ENCODE assay signal across 20 cellular contexts in the genomic region with DNA sequence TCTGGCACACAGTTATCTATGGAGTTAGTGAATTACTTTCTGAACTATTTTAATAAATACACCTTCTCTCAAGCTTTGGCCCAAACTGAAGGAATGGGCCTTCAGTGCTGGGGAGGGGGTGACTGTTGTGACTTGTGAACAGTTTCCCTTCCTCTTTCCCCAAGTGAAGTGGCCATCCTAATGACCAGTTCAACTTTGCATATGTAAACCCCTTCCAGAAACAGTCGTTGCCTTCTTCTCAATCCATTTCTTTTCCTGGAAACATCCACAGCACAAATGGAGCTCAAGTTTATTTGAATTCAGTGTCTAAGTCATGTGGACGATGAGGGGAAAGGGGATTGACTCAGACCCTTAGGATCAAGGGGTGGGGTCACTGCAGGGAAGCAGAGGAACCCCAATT. TPM values are rescaled to one million over a fixed set of nuclear protein-coding genes. Genes with fewer than 3 reads are reported as not detected.
DNase-seq lines count a peak whose midpoint lies in the region; ATAC-seq and TF ChIP-seq lines count a peak whose summit lies in the region.
"Had no signal": no experiment of that assay in that cellular context is flagged by ENCODE, and none has a peak within 500 bp of the region (broad histone marks: within the 10 kb centered on the region; RNA-seq: fewer than 3 reads in every experiment).

No MANE protein-coding gene starts in this region.

- no peaks in the 10 kb centered on the region for H3K9me3 Mint-ChIP-seq in natural killer cell
- H3K9me3 Mint-ChIP-seq in natural killer cell treated with Interleukin-12 subunit alpha and Interleukin-12 subunit beta and Interleukin-15 and Interleukin-18, amount 100 ng/mL, for 72 hours, result no peaks in the 10 kb centered on the region
- H3K9me3 Mint-ChIP-seq in dendritic cell treated with granulocyte-macrophage colony-stimulating factor and Interleukin-4, amounts not matched to agents 40 ng/mL and 50 ng/mL, for 4 days, result no peaks in the 10 kb centered on the region
- H3K9me3 Mint-ChIP-seq: endodermal cell had no signal

- DNase-seq in natural killer cell (no peak), Panc1 (ENCODE audit: low read depth, low spot score) (no peak), NAMALWA (ENCODE audit: low spot score) (no peak), NCI-H1105 treated with DMSO at 0.1 percent for 48 hours (lab: John Stamatoyannopoulos, UW) (no peak)
- DNase-seq in natural killer cell treated with Interleukin-12 subunit alpha and Interleukin-12 subunit beta and Interleukin-15 and Interleukin-18, amount 100 ng/mL, for 72 hours (ENCODE audit: low spot score), result no peak
- no peak for DNase-seq in stimulated activated CD4-positive, alpha-beta T cell treated with anti-CD3 and anti-CD28 coated beads, Interleukin-2, amount 100 ng/mL, for 48 hours
- DNase-seq in activated CD8-positive, alpha-beta memory T cell treated with anti-CD3 and anti-CD28 coated beads, Interleukin-2, amount 50 U/mL, for 48 hours, result no peak
- DNase-seq: activated CD4-positive, alpha-beta T cell treated with anti-CD3 and anti-CD28 coated beads, Interleukin-2, amount 50 U/mL, for 1 hour; activated CD8-positive, alpha-beta memory T cell treated with anti-CD3 and anti-CD28 coated beads, Interleukin-2, amount 50 U/mL, for 4 hours; activated effector memory CD4-positive, alpha-beta T cell treated with Interleukin-2 at 50 U/mL for 16 hours; endodermal cell; mesenchymal stem cell; NCI-H1417 treated with DMSO at 0.1 percent for 48 hours; uterus had no signal

- H3K4me3 Mint-ChIP-seq in natural killer cell, result no peak overlapping the region
- no peak overlapping the region for H3K4me3 Mint-ChIP-seq in natural killer cell treated with Interleukin-12 subunit alpha and Interleukin-12 subunit beta and Interleukin-15 and Interleukin-18, amount 100 ng/mL, for 72 hours
- H3K4me3 Mint-ChIP-seq in dendritic cell treated with granulocyte-macrophage colony-stimulating factor and Interleukin-4, amounts not matched to agents 40 ng/mL and 50 ng/mL, for 4 days, result no peak overlapping the region
- H3K4me3 Mint-ChIP-seq: endodermal cell had no signal

- H3K36me3 ChIP-seq in Panc1 (ENCODE audit: control insufficient read depth, insufficient read depth, low read length), result no peaks in the 10 kb centered on the region
- H3K36me3 ChIP-seq: colonic mucosa, uterus had no signal

- ATAC-seq in natural killer cell (no peak), Panc1 (no peak)
- ATAC-seq in natural killer cell treated with Interleukin-12 subunit alpha and Interleukin-12 subunit beta and Interleukin-15 and Interleukin-18, amount 100 ng/mL, for 72 hours, result no peak

- peak overlapping the region; percentile 34; the same call in 1 of the 2 replicates for H3K27ac ChIP-seq in Panc1 (ENCODE audit: low read length)
- H3K27ac ChIP-seq: colonic mucosa, SJSA1, suprapubic skin had no signal

- H3K4me1 Mint-ChIP-seq in natural killer cell, result peaks cover 13 to 17% of the 10 kb centered on the region in 2 donors
- H3K4me1 Mint-ChIP-seq in natural killer cell treated with Interleukin-12 subunit alpha and Interleukin-12 subunit beta and Interleukin-15 and Interleukin-18, amount 100 ng/mL, for 72 hours (ENCODE audit: low read depth in 2 of 2), result peaks cover 15 to 24% of the 10 kb centered on the region in 2 donors
- peaks cover 64% of the 10 kb centered on the region for H3K4me1 Mint-ChIP-seq in dendritic cell treated with granulocyte-macrophage colony-stimulating factor and Interleukin-4, amounts not matched to agents 40 ng/mL and 50 ng/mL, for 4 days (ENCODE audit: low read depth)

- in situ Hi-C loops in Panc1 (cut with HindIII; ENCODE audit: low pct_unique_long_range_greater_than_20kb, low sequenced_read_pairs), result no loop called here

- peak overlapping the region; percentile 84 to 89 for H3K27ac Mint-ChIP-seq in natural killer cell
- peak overlapping the region in 1 of 2 donors; percentile 99 for H3K27ac Mint-ChIP-seq in natural killer cell treated with Interleukin-12 subunit alpha and Interleukin-12 subunit beta and Interleukin-15 and Interleukin-18, amount 100 ng/mL, for 72 hours
- peak overlapping the region; percentile 97 for H3K27ac Mint-ChIP-seq in dendritic cell treated with granulocyte-macrophage colony-stimulating factor and Interleukin-4, amounts not matched to agents 40 ng/mL and 50 ng/mL, for 4 days
- H3K27ac Mint-ChIP-seq: endodermal cell had no signal

- intact Hi-C loops in natural killer cell (cut with micrococcal nuclease) (no loop called here), Panc1 (cut with micrococcal nuclease; ENCODE audit: unreplicated experiment) (no loop called here)
- intact Hi-C loops in dendritic cell treated with granulocyte-macrophage colony-stimulating factor and Interleukin-4, amounts not matched to agents 40 ng/mL and 50 ng/mL, for 4 days (cut with micrococcal nuclease), result no loop called here

- CTCF ChIA-PET in Panc1 (lab: Charles Lee), result interaction anchor here (0.6 kb wide), 1 partner anchor 25 kb away, joined by 4 read pairs; no protein-coding TSS in a partner anchor

- H3K27me3 ChIP-seq in Panc1 (ENCODE audit: control insufficient read depth, insufficient read depth, low read length), result no peaks in the 10 kb centered on the region
- H3K27me3 ChIP-seq: BLaER1, colonic mucosa, esophagus muscularis mucosa, SJSA1, suprapubic skin, uterus had no signal

- no peaks in the 10 kb centered on the region for H3K36me3 Mint-ChIP-seq in natural killer cell
- no peaks in the 10 kb centered on the region for H3K36me3 Mint-ChIP-seq in natural killer cell treated with Interleukin-12 subunit alpha and Interleukin-12 subunit beta and Interleukin-15 and Interleukin-18, amount 100 ng/mL, for 72 hours
- H3K36me3 Mint-ChIP-seq in dendritic cell treated with granulocyte-macrophage colony-stimulating factor and Interleukin-4, amounts not matched to agents 40 ng/mL and 50 ng/mL, for 4 days (ENCODE audit: low read depth), result peaks cover 30% of the 10 kb centered on the region

- BruUV-seq in Panc1 (replicated peaks; lab: Mats Ljungman, UMichigan), result no TSS peak

- no peaks in the 10 kb centered on the region for H3K9me3 ChIP-seq in Panc1 (ENCODE audit: control insufficient read depth, insufficient read depth, low read depth, low read length)
- H3K9me3 ChIP-seq: BLaER1, colonic mucosa, esophagus muscularis mucosa, SJSA1, suprapubic skin, uterus had no signal

- no peaks in the 10 kb centered on the region for H3K27me3 Mint-ChIP-seq in natural killer cell (ENCODE audit: low read depth in 2 of 2)
- no peaks in the 10 kb centered on the region for H3K27me3 Mint-ChIP-seq in natural killer cell treated with Interleukin-12 subunit alpha and Interleukin-12 subunit beta and Interleukin-15 and Interleukin-18, amount 100 ng/mL, for 72 hours
- no peaks in the 10 kb centered on the region for H3K27me3 Mint-ChIP-seq in dendritic cell treated with granulocyte-macrophage colony-stimulating factor and Interleukin-4, amounts not matched to agents 40 ng/mL and 50 ng/mL, for 4 days

- H3K4me1 ChIP-seq in Panc1 (ENCODE audit: control insufficient read depth, insufficient read depth, low read length), result peaks cover 7% of the 10 kb centered on the region
- H3K4me1 ChIP-seq: uterus had no signal

- no peak overlapping the region for H3K4me3 ChIP-seq in Panc1 (ENCODE audit: low read depth in 2 of 2, low read length in 2 of 2)
- H3K4me3 ChIP-seq: BLaER1, colonic mucosa, SJSA1, suprapubic skin, uterus had no signal

- TF ChIP-seq CTCF in natural killer cell (IDR thresholded peaks at IDR 0.05) (no peak), Panc1 (IDR thresholded peaks at IDR 0.05) (no peak)

- POLR2A ChIA-PET in Panc1 (lab: Charles Lee), result no interaction called here

RNA-seq across cellular contexts. Expression of a gene that starts 1.3 kb away (rescaled TPM):
- 10 to 100 TPM; 34.0 to 66.2 (median 54.7) TPM for total RNA-seq in natural killer cell
- total RNA-seq in natural killer cell treated with Interleukin-12 subunit alpha and Interleukin-12 subunit beta and Interleukin-15 and Interleukin-18, amount 100 ng/mL, for 72 hours, result 10 to 100 TPM; 48.1 to 86.0 TPM
- total RNA-seq in Panc1 (2021; ENCODE audit: unreplicated experiment), result 17.7 TPM
- 11.5 TPM for polyA plus RNA-seq in Panc1 (2012; ENCODE audit: insufficient read length)

RNA-seq across cellular contexts. Expression of a gene that starts 41.7 kb away (rescaled TPM):
- total RNA-seq in natural killer cell, result 10 to 100 TPM; 48.7 to 75.8 (median 71.1) TPM
- 100 to 1,000 TPM in 1 of 2 donors, 10 to 100 TPM in 1; 90.7 to 174 TPM for total RNA-seq in natural killer cell treated with Interleukin-12 subunit alpha and Interleukin-12 subunit beta and Interleukin-15 and Interleukin-18, amount 100 ng/mL, for 72 hours
- total RNA-seq in Panc1 (2021; ENCODE audit: unreplicated experiment), result 85.8 TPM
- 94.1 TPM for polyA plus RNA-seq in Panc1 (2012; ENCODE audit: insufficient read length)

RNA-seq across cellular contexts. Expression of a gene that starts 57.2 kb away (rescaled TPM):
- total RNA-seq in natural killer cell (10 to 100 TPM; 49.3 to 82.6 (median 53.6) TPM), Panc1 (2021; ENCODE audit: unreplicated experiment) (23.4 TPM)
- total RNA-seq in natural killer cell treated with Interleukin-12 subunit alpha and Interleukin-12 subunit beta and Interleukin-15 and Interleukin-18, amount 100 ng/mL, for 72 hours, result 10 to 100 TPM; 24.5 TPM
- 29.7 TPM for polyA plus RNA-seq in Panc1 (2012; ENCODE audit: insufficient read length)
